In genomic region chr15:89017370-89018066, GRCh38 we compare ENCODE assay signal across 8 cellular contexts.
A peak's percentile ranks its signal among the peaks of the same experiment; 100 is the strongest.
DNase-seq lines count a peak whose midpoint lies in the region; ATAC-seq, FAIRE-seq and TF ChIP-seq lines count a peak whose summit lies in the region.

No MANE protein-coding gene starts in this region.

- no TSS peak for BruUV-seq in HepG2 (replicated peaks; lab: Mats Ljungman, UMichigan)

- no peaks in the 10 kb centered on the region for H3K79me2 ChIP-seq in HepG2 (ENCODE audit: insufficient read depth, low read length)

- DNase-seq in GM12864 (ENCODE audit: low read depth) (no peak), NCI-H510A treated with DMSO at 0.1 percent for 48 hours (lab: John Stamatoyannopoulos, UW) (peak; percentile 57), dermis blood vessel endothelial cell (peak; percentile 76), HepG2 (ENCODE audit: low spot score) (peak; percentile 54)
- peak; percentile 89 for DNase-seq in activated CD4-positive, alpha-beta T cell treated with anti-CD3 and anti-CD28 coated beads, Interleukin-2, amount 50 U/mL, for 1 hour
- peak; percentile 76 for DNase-seq in stimulated activated CD4-positive, alpha-beta T cell treated with anti-CD3 and anti-CD28 coated beads, Interleukin-2, amount 100 ng/mL, for 4 hours (ENCODE audit: low read depth)

- H3K9ac ChIP-seq in HepG2 (ENCODE audit: insufficient read depth, low read depth, low read length): no peak overlapping the region

- H4K20me1 ChIP-seq in HepG2 (ENCODE audit: insufficient read depth, low read length): no peaks in the 10 kb centered on the region

- WGBS in HepG2 (ENCODE audit: low lambda C conversion rate): 2% methylated on average over 19 of the region's 38 CpGs

- H3K4me2 ChIP-seq in HepG2 (ENCODE audit: low read depth, low read length): peak overlapping the region; percentile 34

- in situ Hi-C loops in HepG2 (cut with HindIII; ENCODE audit: extremely low pct_ligation_motif_present, low pct_unique_long_range_greater_than_20kb): no loop called here

- intact Hi-C loops in HepG2 (cut with micrococcal nuclease; ENCODE audit: unreplicated experiment): loop anchor here (1.0 kb wide), 2 partner anchors 113 to 123 kb away; no protein-coding TSS in a partner anchor

- no peaks in the 10 kb centered on the region for H3K4me1 ChIP-seq in HepG2 (ENCODE audit: insufficient read depth, low read length)

- H3K4me3 ChIP-seq in GM12864 (ENCODE audit: low read depth, low read length) (no peak overlapping the region), HepG2 (replicated peaks in 1 of 3; ENCODE audit: insufficient read depth in 1 of 3, low read depth in 2 of 3, low read length in 3 of 3) (no peak overlapping the region; a peak in 1 of 6 replicates)

- POLR2A ChIA-PET in HepG2 (lab: Yijun Ruan, JAX): no interaction called here

- H2AFZ ChIP-seq in HepG2 (ENCODE audit: low read length): no peak overlapping the region

- peak; percentile 63 for ATAC-seq in HG03097 (IDR thresholded peaks at IDR 0.05; ENCODE audit: low FRiP score, unreplicated experiment)
- peak; percentile 94 for ATAC-seq in HepG2
- ATAC-seq in HG03159 (IDR thresholded peaks at IDR 0.05; ENCODE audit: unreplicated experiment): no peak

- peaks cover 2 to 14% of the 10 kb centered on the region in 2 experiments; a peak in 4 of 5 replicates for H3K27me3 ChIP-seq in HepG2 (ENCODE audit: control insufficient read depth in 1 of 2, insufficient read depth in 2 of 2, low read length in 2 of 2)

- FAIRE-seq in HepG2 (lab: Jason Lieb, UNC): peak; percentile 36

- TF ChIP-seq POLR2A in HepG2 (IDR thresholded peaks at IDR 0.05; ENCODE audit: insufficient read depth in 1 of 2, low read depth in 2 of 2, low read length in 2 of 2): no peak

- CTCF ChIA-PET in HepG2 (lab: Yijun Ruan, JAX; ENCODE audit: low intra/inter-chr PET ratio, low total read pairs): interaction anchor here (1.7 to 3.4 kb wide), 3 partner anchors 113 to 139 kb away, joined by 7 to 25 read pairs (median 8); no protein-coding TSS in a partner anchor

- no peaks in the 10 kb centered on the region for H3K36me3 ChIP-seq in HepG2 (replicated peaks in 1 of 2; ENCODE audit: control insufficient read depth in 1 of 2, insufficient read depth in 2 of 2, low read length in 2 of 2)

- TF ChIP-seq EP300 in HepG2 (IDR thresholded peaks at IDR 0.05; ENCODE audit: low read depth in 2 of 2, low read length in 2 of 2) (no peak), HepG2 (CRISPR knock-in tag; IDR thresholded peaks at IDR 0.05; ENCODE audit: borderline replicate concordance) (no peak; the same call in 1 of the 2 replicates)

- no peaks in the 10 kb centered on the region for H3K9me3 ChIP-seq in HepG2 (ENCODE audit: low read length)

- peak; percentile 64; the same call in 1 of the 2 replicates for TF ChIP-seq RAD21 in HepG2 (CRISPR knock-in tag; IDR thresholded peaks at IDR 0.05)

- no peak overlapping the region for H3K27ac ChIP-seq in HepG2 (ENCODE audit: extremely low read length, insufficient read depth, low read length)

- TF ChIP-seq CTCF in GM12864 (IDR thresholded peaks at IDR 0.05; ENCODE audit: low read depth, low read length, missing control alignments) (peak; percentile 90), HepG2 (CRISPR knock-in tag; IDR thresholded peaks at IDR 0.05) (peak; percentile 86)

TF ChIP-seq in HepG2, 621 proteins besides CTCF, POLR2A, EP300 and RAD21 (continues in another document):
- TF ChIP-seq ZGPAT (CRISPR knock-in tag; IDR thresholded peaks at IDR 0.05) (0 out of 2 replicates have a peak, but pooled peaks have one; percentile 31), SMC3 (IDR thresholded peaks at IDR 0.05; ENCODE audit: low read length) (peak; percentile 78), PCBP1 (IDR thresholded peaks at IDR 0.05; ENCODE audit: borderline replicate concordance, low read depth, low read length) (no peak), ZUFSP (CRISPR knock-in tag; IDR thresholded peaks at IDR 0.05; ENCODE audit: borderline replicate concordance) (no peak), SMARCC2 (IDR thresholded peaks at IDR 0.05) (no peak), RFX3 (CRISPR knock-in tag; IDR thresholded peaks at IDR 0.05) (no peak), KLF12 (CRISPR knock-in tag; IDR thresholded peaks at IDR 0.05; ENCODE audit: borderline replicate concordance) (0 out of 2 replicates have a peak, but pooled peaks have one; percentile 37), TEAD3 (CRISPR knock-in tag; optimal IDR thresholded peaks at IDR 0.05; ENCODE audit: borderline replicate concordance) (peak; percentile 42), SALL1 (CRISPR knock-in tag; IDR thresholded peaks at IDR 0.05) (peak; percentile 21; the same call in 1 of the 2 replicates), ZSCAN22 (CRISPR knock-in tag; IDR thresholded peaks at IDR 0.05) (no peak), GATAD1 (CRISPR knock-in tag; IDR thresholded peaks at IDR 0.05) (no peak), HES4 (CRISPR knock-in tag; IDR thresholded peaks at IDR 0.05; ENCODE audit: borderline replicate concordance) (no peak), PITX1 (CRISPR knock-in tag; IDR thresholded peaks at IDR 0.05) (peak; percentile 27; the same call in 1 of the 2 replicates), ZNF530 (CRISPR knock-in tag; IDR thresholded peaks at IDR 0.05; ENCODE audit: low read depth) (no peak), STAG1 (CRISPR knock-in tag; IDR thresholded peaks at IDR 0.05) (peak; percentile 76), YY1 (IDR thresholded peaks at IDR 0.05; ENCODE audit: insufficient read depth, insufficient replicate concordance, low read depth, low read length) (peak; percentile 16), CREM (IDR thresholded peaks at IDR 0.05) (no peak), CREM (CRISPR knock-in tag; IDR thresholded peaks at IDR 0.05) (no peak)
- TF ChIP-seq, protein P1, sequence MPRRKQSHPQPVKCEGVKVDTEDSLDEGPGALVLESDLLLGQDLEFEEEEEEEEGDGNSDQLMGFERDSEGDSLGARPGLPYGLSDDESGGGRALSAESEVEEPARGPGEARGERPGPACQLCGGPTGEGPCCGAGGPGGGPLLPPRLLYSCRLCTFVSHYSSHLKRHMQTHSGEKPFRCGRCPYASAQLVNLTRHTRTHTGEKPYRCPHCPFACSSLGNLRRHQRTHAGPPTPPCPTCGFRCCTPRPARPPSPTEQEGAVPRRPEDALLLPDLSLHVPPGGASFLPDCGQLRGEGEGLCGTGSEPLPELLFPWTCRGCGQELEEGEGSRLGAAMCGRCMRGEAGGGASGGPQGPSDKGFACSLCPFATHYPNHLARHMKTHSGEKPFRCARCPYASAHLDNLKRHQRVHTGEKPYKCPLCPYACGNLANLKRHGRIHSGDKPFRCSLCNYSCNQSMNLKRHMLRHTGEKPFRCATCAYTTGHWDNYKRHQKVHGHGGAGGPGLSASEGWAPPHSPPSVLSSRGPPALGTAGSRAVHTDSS (CRISPR knock-in tag; conservative IDR thresholded peaks at IDR 0.05): no peak
- TF ChIP-seq, protein P2, sequence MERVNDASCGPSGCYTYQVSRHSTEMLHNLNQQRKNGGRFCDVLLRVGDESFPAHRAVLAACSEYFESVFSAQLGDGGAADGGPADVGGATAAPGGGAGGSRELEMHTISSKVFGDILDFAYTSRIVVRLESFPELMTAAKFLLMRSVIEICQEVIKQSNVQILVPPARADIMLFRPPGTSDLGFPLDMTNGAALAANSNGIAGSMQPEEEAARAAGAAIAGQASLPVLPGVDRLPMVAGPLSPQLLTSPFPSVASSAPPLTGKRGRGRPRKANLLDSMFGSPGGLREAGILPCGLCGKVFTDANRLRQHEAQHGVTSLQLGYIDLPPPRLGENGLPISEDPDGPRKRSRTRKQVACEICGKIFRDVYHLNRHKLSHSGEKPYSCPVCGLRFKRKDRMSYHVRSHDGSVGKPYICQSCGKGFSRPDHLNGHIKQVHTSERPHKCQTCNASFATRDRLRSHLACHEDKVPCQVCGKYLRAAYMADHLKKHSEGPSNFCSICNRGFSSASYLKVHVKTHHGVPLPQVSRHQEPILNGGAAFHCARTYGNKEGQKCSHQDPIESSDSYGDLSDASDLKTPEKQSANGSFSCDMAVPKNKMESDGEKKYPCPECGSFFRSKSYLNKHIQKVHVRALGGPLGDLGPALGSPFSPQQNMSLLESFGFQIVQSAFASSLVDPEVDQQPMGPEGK (CRISPR knock-in tag; IDR thresholded peaks at IDR 0.05): 0 out of 2 replicates have a peak, but pooled peaks have one; percentile 34
